Comparison of ENCODE assay signal across 8 cellular contexts in the genomic region with DNA sequence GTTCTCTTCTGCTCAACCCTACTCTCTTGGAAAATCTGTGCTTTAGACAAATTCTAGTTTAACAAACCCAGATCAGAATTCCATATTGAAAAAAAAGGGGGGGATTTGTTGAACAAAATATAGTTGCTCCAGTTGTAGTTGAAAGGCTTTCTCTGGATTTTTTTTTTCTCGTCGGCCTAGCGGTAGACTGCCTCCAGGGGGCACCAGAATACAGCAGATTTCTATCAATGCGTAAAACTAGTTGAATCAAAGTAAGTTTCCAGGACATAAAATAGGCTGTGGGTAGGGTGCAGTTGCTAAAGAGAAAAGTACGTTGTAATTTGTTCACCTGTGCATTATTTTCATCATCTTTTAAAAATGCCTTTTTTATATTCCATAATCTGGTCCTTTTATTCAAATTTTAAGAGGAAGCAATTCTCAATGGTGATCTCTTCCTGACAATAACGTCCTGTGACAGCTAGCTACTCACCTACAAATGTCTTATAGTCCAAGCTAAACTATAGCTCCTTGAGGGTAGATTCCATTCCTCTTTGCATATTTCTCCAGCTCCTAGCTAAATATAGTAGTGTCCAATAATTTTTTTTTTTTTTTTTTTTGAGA.
A peak's percentile ranks its signal among the peaks of the same experiment; 100 is the strongest.
DNase-seq lines count a peak whose midpoint lies in the region; ATAC-seq and TF ChIP-seq lines count a peak whose summit lies in the region.

No MANE protein-coding gene starts in this region.

- ATAC-seq in left colon (peak; percentile 69), GM18520 (IDR thresholded peaks at IDR 0.05; ENCODE audit: unreplicated experiment) (no peak), HG03045 (IDR thresholded peaks at IDR 0.05; ENCODE audit: unreplicated experiment) (no peak)

- intact Hi-C loops in left colon (cut with DNase I, micrococcal nuclease), result loop anchor here (2.0 to 10.0 kb wide), 3 partner anchors 107 to 403 kb away; a partner anchor contains a TSS

- H3K27ac ChIP-seq in caudate nucleus (ENCODE audit: low read depth, low read length), result no peak overlapping the region

- peak; percentile 82 for TF ChIP-seq CTCF in WI38 (IDR thresholded peaks at IDR 0.05; ENCODE audit: low read depth, low read length)

- peak; percentile 16 for DNase-seq in GM04504 (ENCODE audit: low read depth)
- DNase-seq in NCI-H146 (lab: John Stamatoyannopoulos, UW), result peak; percentile 66
- DNase-seq in caudate nucleus (lab: John Stamatoyannopoulos, UW), result peak in 37 of 61 donors; percentile 1 to 76 (median 14)
- DNase-seq in left colon, result peak in 1 of 2 donors; percentile 77
- DNase-seq in stimulated activated CD4-positive, alpha-beta T cell treated with anti-CD3 and anti-CD28 coated beads, Interleukin-4, amount 100 ng/mL, for 48 hours (ENCODE audit: low read depth in 2 of 2), result peak; percentile 54 to 55

- no peak overlapping the region for H3K4me3 ChIP-seq in WI38 (ENCODE audit: low read depth, low read length)
